30 cellular contexts compared by ENCODE assay signal in the genomic region with DNA sequence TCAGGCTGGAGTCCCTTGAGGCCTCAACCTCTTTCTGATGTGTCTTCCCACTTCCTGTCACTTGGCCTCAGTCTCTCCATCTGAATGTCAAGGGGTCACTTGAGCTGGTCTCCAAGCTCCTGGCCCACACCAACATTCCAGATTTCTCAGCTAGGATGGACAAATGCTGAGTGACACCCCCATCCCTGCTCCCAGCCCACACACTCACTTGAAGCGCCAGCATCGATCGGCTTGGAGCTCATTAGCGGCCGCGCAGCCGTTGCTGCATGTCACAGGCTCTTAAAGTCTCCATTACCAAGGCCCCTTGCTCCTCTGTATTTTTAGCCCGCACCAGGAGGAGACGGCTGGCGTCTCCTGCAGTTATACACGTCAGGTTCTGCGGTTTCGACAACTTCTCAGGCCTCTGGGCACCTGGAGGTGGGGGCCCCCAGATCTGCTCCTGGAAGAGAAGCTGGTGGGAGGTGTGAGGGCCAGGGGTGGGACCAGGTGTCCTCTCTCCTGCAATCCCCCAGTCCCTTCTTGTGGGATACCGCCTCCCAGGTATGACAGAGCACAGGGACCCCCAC. TPM values are rescaled to one million over a fixed set of nuclear protein-coding genes. Genes with fewer than 3 reads are reported as not detected.
DNase-seq lines count a peak whose midpoint lies in the region; ATAC-seq, FAIRE-seq and TF ChIP-seq lines count a peak whose summit lies in the region.
"Had no signal": no experiment of that assay in that cellular context is flagged by ENCODE, and none has a peak within 500 bp of the region (broad histone marks: within the 10 kb centered on the region; RNA-seq: fewer than 3 reads in every experiment).

No MANE protein-coding gene starts in this region.

- peak overlapping the region; percentile 81 for H2AFZ ChIP-seq in GM23338
- H2AFZ ChIP-seq in keratinocyte (ENCODE audit: control insufficient read depth, low read length) = no peak overlapping the region

- H4K20me1 ChIP-seq in GM23338 (replicated peaks; ENCODE audit: insufficient read depth) (no peaks in the 10 kb centered on the region), keratinocyte (ENCODE audit: control insufficient read depth, extremely low read depth, insufficient read depth, low read length) (no peaks in the 10 kb centered on the region)

- H3K27ac ChIP-seq in GM23338 (ENCODE audit: low read depth) (0 out of 2 replicates have a peak overlapping the region, but pooled peaks have one; percentile 32), RWPE1 (peak overlapping the region; percentile 75), keratinocyte (ENCODE audit: control insufficient read depth, insufficient read depth, low read length) (peak overlapping the region; percentile 87), lower lobe of right lung (no peak overlapping the region)
- H3K27ac ChIP-seq: cardiac muscle cell, SK-N-MC, upper lobe of right lung had no signal

- H3K4me2 ChIP-seq in GM23338 (no peak overlapping the region; the same call in 1 of the 2 replicates), keratinocyte (ENCODE audit: control insufficient read depth, extremely low read depth, insufficient read depth, low read depth, low read length) (peak overlapping the region; percentile 55)

- peaks cover 7% of the 10 kb centered on the region for H3K27me3 Mint-ChIP-seq in GM23338 (ENCODE audit: insufficient read depth, low read depth, poor library complexity)

- H3K36me3 Mint-ChIP-seq in GM23338 (ENCODE audit: low read depth) = no peaks in the 10 kb centered on the region
- H3K36me3 Mint-ChIP-seq: activated CD4-positive, alpha-beta memory T cell treated with anti-CD3 and anti-CD28 coated beads for 36 hours; IgD-negative memory B cell had no signal

- no peak overlapping the region for H3K4me3 Mint-ChIP-seq in GM23338
- H3K4me3 Mint-ChIP-seq: activated CD4-positive, alpha-beta memory T cell treated with anti-CD3 and anti-CD28 coated beads for 36 hours; activated T-helper 17 cell treated with anti-CD3 and anti-CD28 coated beads, Interleukin-2, amount 50 U/mL, for 72 hours; effector memory CD8-positive, alpha-beta T cell; neural crest cell had no signal

- no peak overlapping the region for H3K27ac Mint-ChIP-seq in GM23338
- H3K27ac Mint-ChIP-seq: activated CD4-positive, alpha-beta memory T cell treated with anti-CD3 and anti-CD28 coated beads for 36 hours; activated T-helper 17 cell treated with anti-CD3 and anti-CD28 coated beads, Interleukin-2, amount 50 U/mL, for 72 hours; effector memory CD8-positive, alpha-beta T cell; IgD-negative memory B cell had no signal

- H3K36me3 ChIP-seq in GM23338 (ENCODE audit: insufficient read depth) = no peaks in the 10 kb centered on the region
- no peaks in the 10 kb centered on the region for H3K36me3 ChIP-seq in keratinocyte (ENCODE audit: control insufficient read depth in 2 of 2, extremely low read depth in 1 of 2, insufficient read depth in 2 of 2, low read length in 2 of 2)
- no peaks in the 10 kb centered on the region for H3K36me3 ChIP-seq in lower lobe of right lung
- H3K36me3 ChIP-seq: cardiac muscle cell, MG63, upper lobe of right lung had no signal

- peaks cover 44% of the 10 kb centered on the region for H3K4me1 ChIP-seq in GM23338 (ENCODE audit: insufficient read depth)
- peaks cover 51% of the 10 kb centered on the region for H3K4me1 ChIP-seq in keratinocyte (ENCODE audit: control insufficient read depth, extremely low read depth, insufficient read depth, low read length)
- peaks cover 23% of the 10 kb centered on the region for H3K4me1 ChIP-seq in lower lobe of right lung

- no peaks in the 10 kb centered on the region for H3F3A ChIP-seq in GM23338 (replicated peaks; ENCODE audit: low read depth)

- H3K27me3 ChIP-seq in GM23338 (ENCODE audit: insufficient read depth) (no peaks in the 10 kb centered on the region), keratinocyte (ENCODE audit: control insufficient read depth, extremely low read depth, insufficient read depth, low read length) (no peaks in the 10 kb centered on the region), lower lobe of right lung (ENCODE audit: low read depth) (no peaks in the 10 kb centered on the region)
- H3K27me3 ChIP-seq: cardiac muscle cell had no signal

- no peaks in the 10 kb centered on the region for H3K79me2 ChIP-seq in GM23338 (replicated peaks; ENCODE audit: insufficient read depth)
- no peaks in the 10 kb centered on the region for H3K79me2 ChIP-seq in keratinocyte (ENCODE audit: control insufficient read depth, insufficient read depth, low read length)

- peaks cover 54% of the 10 kb centered on the region for H3K4me1 Mint-ChIP-seq in GM23338
- H3K4me1 Mint-ChIP-seq: activated T-helper 17 cell treated with anti-CD3 and anti-CD28 coated beads, Interleukin-2, amount 50 U/mL, for 72 hours had no signal

- CTCF ChIA-PET in RWPE1 (lab: Yijun Ruan, JAX) = interaction anchor here (0.6 to 3.8 kb wide), 4 partner anchors 30 to 245 kb away, joined by 3 to 23 read pairs (median 5); no protein-coding TSS in a partner anchor

- no peaks in the 10 kb centered on the region for H3K9me1 ChIP-seq in keratinocyte (ENCODE audit: control insufficient read depth, extremely low read depth, insufficient read depth, low read length)

- H3K9ac ChIP-seq in keratinocyte (ENCODE audit: control insufficient read depth, extremely low read depth, insufficient read depth, low read length) = peak overlapping the region; percentile 22

- H3K4me3 ChIP-seq in GM23338 (no peak overlapping the region), keratinocyte (ENCODE audit: control insufficient read depth in 2 of 3, extremely low read depth in 1 of 3, insufficient read depth in 2 of 3, low read depth in 1 of 3, low read length in 3 of 3) (peak overlapping the region in 2 of 3 experiments; percentile 6 to 25), lower lobe of right lung (no peak overlapping the region)
- H3K4me3 ChIP-seq: cardiac muscle cell, MG63, SK-N-MC, upper lobe of right lung had no signal

- POLR2A ChIA-PET in RWPE1 (lab: Yijun Ruan, JAX; ENCODE audit: low non-redundant PET) = no interaction called here

- dilution Hi-C loops in keratinocyte (cut with MboI; ENCODE audit: extremely low pct_ligation_motif_present, low sequenced_read_pairs) = no loop called here

- intact Hi-C loops in lower lobe of right lung (cut with DNase I) = no loop called here

- ATAC-seq in GM23338 = no peak
- ATAC-seq in GM19455 (IDR thresholded peaks at IDR 0.05; ENCODE audit: unreplicated experiment) = no peak
- ATAC-seq in lower lobe of right lung = no peak
- ATAC-seq in HG03442 (IDR thresholded peaks at IDR 0.05; ENCODE audit: unreplicated experiment) = no peak
- ATAC-seq: activated T-helper 17 cell treated with anti-CD3 and anti-CD28 coated beads, Interleukin-2, amount 50 U/mL, for 72 hours; effector memory CD8-positive, alpha-beta T cell; sciatic nerve; upper lobe of right lung had no signal

- TF ChIP-seq CTCF in GM23338 (conservative IDR thresholded peaks at IDR 0.05; ENCODE audit: low read depth in 2 of 2) = no peak
- TF ChIP-seq CTCF in RWPE1 (conservative IDR thresholded peaks at IDR 0.05; ENCODE audit: low read depth) = no peak
- TF ChIP-seq CTCF in keratinocyte (optimal IDR thresholded peaks at IDR 0.05 in 1 of 3, IDR thresholded peaks at IDR 0.05 in 1 of 3, conservative IDR thresholded peaks at IDR 0.05 in 1 of 3; ENCODE audit: extremely low read depth in 1 of 3, insufficient read depth in 2 of 3, low read length in 3 of 3) = no peak
- TF ChIP-seq CTCF in lower lobe of right lung (IDR thresholded peaks at IDR 0.05) = no peak

- H3K9me3 Mint-ChIP-seq in GM23338 = no peaks in the 10 kb centered on the region
- H3K9me3 Mint-ChIP-seq: activated CD4-positive, alpha-beta memory T cell treated with anti-CD3 and anti-CD28 coated beads for 36 hours; activated T-helper 17 cell treated with anti-CD3 and anti-CD28 coated beads, Interleukin-2, amount 50 U/mL, for 72 hours; effector memory CD8-positive, alpha-beta T cell; H9; IgD-negative memory B cell; neural crest cell had no signal

- no peak for FAIRE-seq in keratinocyte (lab: Jason Lieb, UNC)
- FAIRE-seq: D721Med, TTC549 had no signal

- H3K9me2 ChIP-seq in GM23338 (ENCODE audit: insufficient read depth) = no peaks in the 10 kb centered on the region

- DNase-seq in GM23338 (ENCODE audit: low spot score) (no peak), NCI-H187 (lab: John Stamatoyannopoulos, UW) (peak; percentile 57 to 72), RWPE1 (ENCODE audit: low spot score) (no peak), keratinocyte (ENCODE audit: low read depth, low spot score) (no peak), lower lobe of right lung (no peak)
- DNase-seq: activated CD4-positive, alpha-beta memory T cell treated with anti-CD3 and anti-CD28 coated beads for 36 hours; activated CD4-positive, CD25-positive, alpha-beta regulatory T cell treated with anti-CD3 and anti-CD28 coated beads, Interleukin-2, amount 50 U/mL, for 72 hours; activated CD8-positive, alpha-beta memory T cell treated with anti-CD3 and anti-CD28 coated beads, Interleukin-2, amount 50 U/mL, for 4 hours; activated naive CD4-positive, alpha-beta T cell treated with anti-CD3 and anti-CD28 coated beads, Interleukin-2, amount 50 U/mL, for 16 hours; cortex of kidney; effector memory CD8-positive, alpha-beta T cell; foreskin fibroblast; H9; NCI-H1417 treated with DMSO at 0.1 percent for 48 hours; NCI-H2171 treated with DMSO at 0.1 percent for 48 hours; NCI-H526 treated with DMSO at 0.1 percent for 48 hours; stimulated activated CD4-positive, alpha-beta T cell treated with anti-CD3 and anti-CD28 coated beads, Interleukin-12 subunit alpha, Interleukin-12 subunit beta, amount 100 ng/mL, for 4 hours; stimulated activated CD4-positive, alpha-beta T cell treated with anti-CD3 and anti-CD28 coated beads, Interleukin-4, amount 100 ng/mL, for 1 hour; upper lobe of right lung had no signal

- no peaks in the 10 kb centered on the region for H3K9me3 ChIP-seq in keratinocyte (ENCODE audit: control insufficient read depth, low read depth, low read length)
- H3K9me3 ChIP-seq in lower lobe of right lung = no peaks in the 10 kb centered on the region
- H3K9me3 ChIP-seq: MG63, upper lobe of right lung had no signal

TF ChIP-seq in GM23338, 12 proteins besides CTCF, POLR2A, EP300 and RAD21 (continues in another document):
- TF ChIP-seq JUNB (IDR thresholded peaks at IDR 0.05; ENCODE audit: unreplicated experiment) (no peak), CREB1 (CRISPR knock-in tag; IDR thresholded peaks at IDR 0.05; ENCODE audit: low read depth) (no peak), ZNF114 (CRISPR knock-in tag; IDR thresholded peaks at IDR 0.05) (no peak), NANOG (IDR thresholded peaks at IDR 0.05; ENCODE audit: borderline replicate concordance) (no peak)

RNA-seq across cellular contexts. Expression of a gene that starts 33.4 kb away (rescaled TPM):
- total RNA-seq in GM23338 (2014; rRNA removed; shearing (Covaris generic)) = 32.8 and 33.2 TPM in 2 replicates
- polyA plus RNA-seq in GM23338 (2016; fragmentation: Nextera tagmentation; extraction: Ambion mirVana) = 18.4 and 21.5 TPM in 2 replicates
- polyA plus RNA-seq in keratinocyte = 1.3 to 2.4 TPM (median 1.3 TPM) in 3 replicates
- polyA plus RNA-seq in keratinocyte (2011; ENCODE audit: low read depth) = 0.52 TPM
- polyA plus RNA-seq in keratinocyte (2011; cell fraction: cytosol; rRNA removed) = 1.3 and 1.5 TPM in 2 replicates
- 5.5 and 6.3 TPM in 2 replicates for polyA plus RNA-seq in keratinocyte (2011; cell fraction: nucleus; rRNA removed)
- polyA plus RNA-seq in keratinocyte (2012; ENCODE audit: low replicate concordance) = 1.2 and 3.9 TPM in 2 replicates
- 2.4 to 7.6 TPM (median 2.5 TPM) in 3 replicates for polyA minus RNA-seq in keratinocyte
- polyA minus RNA-seq in keratinocyte (2011; cell fraction: cytosol; rRNA and poly(A)+ RNA removed) = 4.6 TPM
- polyA minus RNA-seq in keratinocyte (2011; cell fraction: nucleus; rRNA and poly(A)+ RNA removed) = 2.7 and 3.3 TPM in 2 replicates
- total RNA-seq in lower lobe of right lung = 35.2 TPM
- polyA plus RNA-seq: IgD-negative memory B cell had no signal

Comparison
In these comparisons a context has a peak if more than half of its experiments do, and no peak if none do; other contexts are left out.
1. DNase-seq: peak in NCI-H187 (2 of 2); none in GM23338 (single experiment), RWPE1 (single experiment), keratinocyte (single experiment) and lower lobe of right lung (single experiment).
2. H3K4me3 ChIP-seq: peak in keratinocyte (2 of 3); none in GM23338 (single experiment) and lower lobe of right lung (single experiment).